In genomic region chr1:27394925-27395324, GRCh38 we compare ENCODE assay signal across 20 cellular contexts. TPM values are rescaled to one million over a fixed set of nuclear protein-coding genes. Genes with fewer than 3 reads are reported as not detected.
DNase-seq lines count a peak whose midpoint lies in the region; ATAC-seq and TF ChIP-seq lines count a peak whose summit lies in the region.
"Had no signal": no experiment of that assay in that cellular context is flagged by ENCODE, and none has a peak within 500 bp of the region (broad histone marks: within the 10 kb centered on the region; RNA-seq: fewer than 3 reads in every experiment).

No MANE protein-coding gene starts in this region.

- intact Hi-C loops in left ventricle myocardium inferior (cut with micrococcal nuclease): loop anchor here (5.0 kb wide), 1 partner anchor 93 kb away; no protein-coding TSS in a partner anchor

- peak overlapping the region; percentile 66 for H3K27ac ChIP-seq in left ventricle myocardium inferior (replicated peaks)
- H3K27ac ChIP-seq in right atrium auricular region: peak overlapping the region in 1 of 2 donors; percentile 34
- H3K27ac ChIP-seq: esophagus muscularis mucosa, HL-60, ovary had no signal

- H3K36me3 Mint-ChIP-seq in T-helper 17 cell (ENCODE audit: low read depth): no peaks in the 10 kb centered on the region

- peaks cover 17% of the 10 kb centered on the region for H3K4me1 Mint-ChIP-seq in T-helper 17 cell

- H3K4me1 ChIP-seq in left ventricle myocardium inferior (peaks cover 70% of the 10 kb centered on the region), right atrium auricular region (peaks cover 0 to 50% of the 10 kb centered on the region in 2 donors)

- H3K9me3 ChIP-seq in left ventricle myocardium inferior (replicated peaks) (no peaks in the 10 kb centered on the region), right atrium auricular region (no peaks in the 10 kb centered on the region), T-helper 17 cell (ENCODE audit: control insufficient read depth, low read length, poor library complexity, severe bottlenecking) (no peaks in the 10 kb centered on the region)
- H3K9me3 ChIP-seq: A549, body of pancreas, esophagus muscularis mucosa, heart right ventricle, ovary had no signal

- no peaks in the 10 kb centered on the region for H3K36me3 ChIP-seq in left ventricle myocardium inferior
- no peaks in the 10 kb centered on the region for H3K36me3 ChIP-seq in right atrium auricular region
- H3K36me3 ChIP-seq: esophagus muscularis mucosa, heart right ventricle, ovary had no signal

- H3K27me3 Mint-ChIP-seq in T-helper 17 cell: no peaks in the 10 kb centered on the region

- no peak for TF ChIP-seq CTCF in left ventricle myocardium inferior (IDR thresholded peaks at IDR 0.05; ENCODE audit: borderline replicate concordance)
- no peak for TF ChIP-seq CTCF in right atrium auricular region (IDR thresholded peaks at IDR 0.05)

- no peak for DNase-seq in left ventricle myocardium inferior
- DNase-seq in right atrium auricular region (ENCODE audit: low spot score): no peak
- DNase-seq in T-helper 17 cell: no peak
- DNase-seq in hepatic stellate cell (ENCODE audit: low spot score): peak; percentile 69
- DNase-seq in KG1 (lab: John Stamatoyannopoulos, UW): no peak
- no peak for DNase-seq in dermis blood vessel endothelial cell
- DNase-seq in NCI-H748 treated with DMSO at 0.1 percent for 48 hours (lab: John Stamatoyannopoulos, UW): no peak
- DNase-seq: SHP77 treated with DMSO at 0.1 percent for 48 hours had no signal

- H3K4me3 ChIP-seq in left ventricle myocardium inferior (no peak overlapping the region), right atrium auricular region (no peak overlapping the region)
- H3K4me3 ChIP-seq: A549, body of pancreas, esophagus muscularis mucosa, GM12878, heart right ventricle, ovary had no signal

- no peak overlapping the region for H3K4me3 Mint-ChIP-seq in T-helper 17 cell

- H3K27me3 ChIP-seq in left ventricle myocardium inferior (ENCODE audit: low read depth) (no peaks in the 10 kb centered on the region), right atrium auricular region (no peaks in the 10 kb centered on the region)
- H3K27me3 ChIP-seq: body of pancreas, esophagus muscularis mucosa, heart right ventricle, ovary had no signal

- peak overlapping the region; percentile 86 for H3K27ac Mint-ChIP-seq in T-helper 17 cell

- ATAC-seq in T-helper 17 cell (no peak), GM18867 (IDR thresholded peaks at IDR 0.05; ENCODE audit: unreplicated experiment) (no peak)

RNA-seq across cellular contexts. Expression of gene GPR3, which starts 2.5 kb away (rescaled TPM):
- total RNA-seq in left ventricle myocardium inferior (0.16 TPM), right atrium auricular region (1 to 10 TPM; 2.9 to 4.4 TPM), T-helper 17 cell (under 1 TPM in 1 of 2 donors, not detected in 1; 0.30 TPM), dermis blood vessel endothelial cell (0.42 and 0.51 TPM in 2 replicates)
- total RNA-seq: body of pancreas had no signal

RNA-seq across cellular contexts. Expression of gene CD164L2, which starts 11.8 kb away (rescaled TPM):
- total RNA-seq in left ventricle myocardium inferior (not detected), right atrium auricular region (not detected), T-helper 17 cell (not detected), dermis blood vessel endothelial cell (not detected in 2 replicates)
- total RNA-seq: dermis microvascular lymphatic vessel endothelial cell; esophagus muscularis mucosa; GM12878; heart right ventricle; skeletal muscle tissue; T-helper 2 cell treated with Interferon-gamma antibody and Interleukin-4, amounts not matched to agents 100 ng/mL and 5 ng/mL, for 36 hours had no signal

RNA-seq across cellular contexts. Expression of gene FCN3, which starts 20.3 kb away (rescaled TPM):
- total RNA-seq in left ventricle myocardium inferior (27.3 TPM), right atrium auricular region (10 to 100 TPM; 21.1 to 36.6 TPM), T-helper 17 cell (not detected), dermis blood vessel endothelial cell (0.09 TPM in 1 of 2 replicates, not detected in the other)
- total RNA-seq: dermis microvascular lymphatic vessel endothelial cell; kidney epithelial cell; skeletal muscle tissue; T-helper 2 cell treated with Interferon-gamma antibody and Interleukin-4, amounts not matched to agents 100 ng/mL and 5 ng/mL, for 36 hours had no signal

RNA-seq across cellular contexts. Expression of gene MAP3K6, which starts 28.2 kb away (rescaled TPM):
- total RNA-seq in left ventricle myocardium inferior (45.2 TPM), right atrium auricular region (10 to 100 TPM; 31.3 to 42.1 TPM), T-helper 17 cell (1 to 10 TPM; 3.3 to 4.9 TPM), dermis blood vessel endothelial cell (6.6 and 10.3 TPM in 2 replicates)

RNA-seq across cellular contexts. Expression of gene SYTL1, which starts 53.1 kb away (rescaled TPM):
- 1.1 TPM for total RNA-seq in left ventricle myocardium inferior
- total RNA-seq in right atrium auricular region: 1 to 10 TPM; 1.3 to 1.8 TPM
- 100 to 1,000 TPM; 206 to 261 TPM for total RNA-seq in T-helper 17 cell
- not detected in 2 replicates for total RNA-seq in dermis blood vessel endothelial cell

Comparison
In these comparisons a context has a peak if more than half of its experiments do, and no peak if none do; other contexts are left out.
1. RNA of gene FCN3, which starts 20.3 kb away (total RNA-seq): 21.1 to 36.6 TPM in right atrium auricular region and 27.3 TPM in left ventricle myocardium inferior (single experiment); not detected in T-helper 17 cell and 0.09 TPM in dermis blood vessel endothelial cell; every median in the first group is over 10 times any median in the second.